In genomic region chr4:159102623-159103405, GRCh38 we compare ENCODE assay signal across 1 cellular context.
TF ChIP-seq lines count a peak whose summit lies in the region.

TSS of gene RAPGEF2 (plus strand) at chr4:159103079. CDS start at chr4:159104163, 1,084 bp downstream.

TF ChIP-seq in HepG2, 621 proteins besides CTCF, POLR2A, EP300 and RAD21 (continued from another document and continues in another):
- TF ChIP-seq RBFOX2 (IDR thresholded peaks at IDR 0.05; ENCODE audit: low read depth, low read length) (peak; percentile 72), STAG1 (CRISPR knock-in tag; IDR thresholded peaks at IDR 0.05) (peak; percentile 40), ZNF367 (CRISPR knock-in tag; IDR thresholded peaks at IDR 0.05; ENCODE audit: borderline replicate concordance) (no peak), HOXA3 (CRISPR knock-in tag; IDR thresholded peaks at IDR 0.05) (peak; percentile 38; the same call in 1 of the 2 replicates), SRSF9 (IDR thresholded peaks at IDR 0.05; ENCODE audit: borderline replicate concordance, insufficient read depth, low read depth, low read length, poor library complexity, severe bottlenecking) (no peak), NAIF1 (CRISPR knock-in tag; IDR thresholded peaks at IDR 0.05; ENCODE audit: borderline replicate concordance) (no peak), PAX8 (CRISPR knock-in tag; IDR thresholded peaks at IDR 0.05; ENCODE audit: borderline replicate concordance) (no peak), ZBTB7B (CRISPR knock-in tag; IDR thresholded peaks at IDR 0.05) (0 out of 2 replicates have a peak, but pooled peaks have one; percentile 28), IKZF5 (CRISPR knock-in tag; IDR thresholded peaks at IDR 0.05) (0 out of 2 replicates have a peak, but pooled peaks have one; percentile 17), NFYB (CRISPR knock-in tag; IDR thresholded peaks at IDR 0.05) (peak; percentile 79), GABPB1 (CRISPR knock-in tag; IDR thresholded peaks at IDR 0.05) (peak; percentile 73), POLR2AphosphoS5 (IDR thresholded peaks at IDR 0.05; ENCODE audit: low read depth, low read length) (peak; percentile 78), RNF2 (conservative IDR thresholded peaks at IDR 0.05; ENCODE audit: low read depth) (0 out of 2 replicates have a peak, but pooled peaks have one; percentile 43), AKNA (CRISPR knock-in tag; IDR thresholded peaks at IDR 0.05; ENCODE audit: borderline replicate concordance) (no peak), ARID2 (CRISPR knock-in tag; IDR thresholded peaks at IDR 0.05; ENCODE audit: borderline replicate concordance) (peak; percentile 61; the same call in 1 of the 2 replicates), ZNF776 (CRISPR knock-in tag; IDR thresholded peaks at IDR 0.05) (no peak), PATZ1 (CRISPR knock-in tag; IDR thresholded peaks at IDR 0.05) (peak; percentile 51), GMEB1 (CRISPR knock-in tag; IDR thresholded peaks at IDR 0.05; ENCODE audit: borderline replicate concordance) (peak; percentile 33; the same call in 1 of the 2 replicates), ZFX (CRISPR knock-in tag; IDR thresholded peaks at IDR 0.05; ENCODE audit: low read depth) (peak; percentile 64; the same call in 1 of the 2 replicates), SP4 (CRISPR knock-in tag; IDR thresholded peaks at IDR 0.05) (peak; percentile 90), HNRNPLL (IDR thresholded peaks at IDR 0.05; ENCODE audit: low read depth, low read length, poor library complexity, severe bottlenecking) (peak; percentile 99), CCDC6 (CRISPR knock-in tag; IDR thresholded peaks at IDR 0.05) (0 out of 2 replicates have a peak, but pooled peaks have one; percentile 49), PHF8 (CRISPR knock-in tag; IDR thresholded peaks at IDR 0.05) (peak; percentile 67), ZNF576 (CRISPR knock-in tag; IDR thresholded peaks at IDR 0.05) (no peak), ZNF777 (CRISPR knock-in tag; IDR thresholded peaks at IDR 0.05) (peak; percentile 91), PITX1 (CRISPR knock-in tag; IDR thresholded peaks at IDR 0.05) (no peak), ERF (CRISPR knock-in tag; IDR thresholded peaks at IDR 0.05) (no peak), SAP130 (CRISPR knock-in tag; IDR thresholded peaks at IDR 0.05; ENCODE audit: low read depth) (peak; percentile 79), YEATS2 (CRISPR knock-in tag; IDR thresholded peaks at IDR 0.05; ENCODE audit: borderline replicate concordance) (peak; percentile 42; the same call in 1 of the 2 replicates), ELF3 (CRISPR knock-in tag; IDR thresholded peaks at IDR 0.05) (peak; percentile 68), FOSL2 (CRISPR knock-in tag; IDR thresholded peaks at IDR 0.05) (peak; percentile 27; the same call in 1 of the 2 replicates), SP2 (CRISPR knock-in tag; IDR thresholded peaks at IDR 0.05) (peak; percentile 86), ZBTB4 (CRISPR knock-in tag; IDR thresholded peaks at IDR 0.05; ENCODE audit: borderline replicate concordance) (no peak), ZNF501 (CRISPR knock-in tag; IDR thresholded peaks at IDR 0.05) (0 out of 2 replicates have a peak, but pooled peaks have one; percentile 26), HBP1 (CRISPR knock-in tag; IDR thresholded peaks at IDR 0.05; ENCODE audit: low read depth) (0 out of 2 replicates have a peak, but pooled peaks have one; percentile 24), MIXL1 (CRISPR knock-in tag; IDR thresholded peaks at IDR 0.05) (no peak), RFXAP (CRISPR knock-in tag; IDR thresholded peaks at IDR 0.05; ENCODE audit: borderline replicate concordance) (peak; percentile 40; the same call in 1 of the 2 replicates), ZNF605 (CRISPR knock-in tag; IDR thresholded peaks at IDR 0.05) (no peak), ZNF747 (CRISPR knock-in tag; IDR thresholded peaks at IDR 0.05; ENCODE audit: borderline replicate concordance) (no peak), THAP8 (CRISPR knock-in tag; IDR thresholded peaks at IDR 0.05; ENCODE audit: borderline replicate concordance) (0 out of 2 replicates have a peak, but pooled peaks have one; percentile 2), ZNF768 (CRISPR knock-in tag; IDR thresholded peaks at IDR 0.05) (0 out of 2 replicates have a peak, but pooled peaks have one; percentile 16), PBX2 (CRISPR knock-in tag; IDR thresholded peaks at IDR 0.05) (peak; percentile 88), BCL6 (CRISPR knock-in tag; IDR thresholded peaks at IDR 0.05) (0 out of 2 replicates have a peak, but pooled peaks have one; percentile 5)
